26 cellular contexts compared by ENCODE assay signal in the genomic region with DNA sequence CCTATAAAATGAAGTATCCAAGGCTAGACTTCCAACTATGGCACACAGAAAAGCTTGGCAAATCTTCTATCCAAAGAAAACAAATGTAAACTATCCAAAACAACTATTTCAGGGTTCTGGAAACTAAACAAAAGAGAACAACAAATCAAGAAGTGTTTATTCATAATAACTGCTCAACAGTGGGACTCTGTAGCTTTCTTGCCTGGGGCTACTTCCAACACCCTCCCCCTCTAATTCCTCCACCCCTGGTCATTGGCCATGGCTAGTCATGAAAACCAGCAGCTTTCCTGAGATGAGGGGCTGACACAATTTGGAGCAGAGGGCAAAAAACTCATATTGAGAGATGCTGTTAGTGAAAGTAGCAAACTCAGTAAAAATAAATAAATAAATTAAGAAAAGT.
A peak's percentile ranks its signal among the peaks of the same experiment; 100 is the strongest.
DNase-seq lines count a peak whose midpoint lies in the region; ATAC-seq and TF ChIP-seq lines count a peak whose summit lies in the region.
"Had no signal": no experiment of that assay in that cellular context is flagged by ENCODE, and none has a peak within 500 bp of the region (broad histone marks: within the 10 kb centered on the region; RNA-seq: fewer than 3 reads in every experiment).

No MANE protein-coding gene starts in this region.

- H3K27me3 ChIP-seq in PC-9 (ENCODE audit: insufficient read depth, low read depth), result no peaks in the 10 kb centered on the region
- no peaks in the 10 kb centered on the region for H3K27me3 ChIP-seq in iPS-18a (ENCODE audit: control insufficient read depth, insufficient read depth, low read length)
- H3K27me3 ChIP-seq: ovary, Peyer's patch, right lobe of liver, SJSA1, transverse colon had no signal

- H3K27me3 Mint-ChIP-seq in activated T-cell treated with anti-CD3 and anti-CD28 coated beads, Interleukin-2, amount 50 U/mL, for 72 hours (ENCODE audit: low read depth), result no peaks in the 10 kb centered on the region
- H3K27me3 Mint-ChIP-seq in type B pancreatic cell, result no peaks in the 10 kb centered on the region
- H3K27me3 Mint-ChIP-seq in activated CD4-positive, alpha-beta memory T cell treated with anti-CD3 and anti-CD28 coated beads for 36 hours, result no peaks in the 10 kb centered on the region
- H3K27me3 Mint-ChIP-seq: activated naive CD8-positive, alpha-beta T cell; B cell; natural killer cell treated with Interleukin-12 subunit alpha and Interleukin-12 subunit beta and Interleukin-15 and Interleukin-18, amount 100 ng/mL, for 72 hours had no signal

- peak overlapping the region; percentile 46 for H3K27ac Mint-ChIP-seq in activated T-cell treated with anti-CD3 and anti-CD28 coated beads, Interleukin-2, amount 50 U/mL, for 72 hours
- H3K27ac Mint-ChIP-seq in type B pancreatic cell, result peak overlapping the region; percentile 74
- no peak overlapping the region for H3K27ac Mint-ChIP-seq in activated CD4-positive, alpha-beta memory T cell treated with anti-CD3 and anti-CD28 coated beads for 36 hours
- H3K27ac Mint-ChIP-seq: activated naive CD8-positive, alpha-beta T cell; activated T-helper 1 cell treated with anti-CD3 and anti-CD28 coated beads, Interleukin-12 subunit alpha, Interleukin-12 subunit beta, Interleukin-2, Interleukin-4 antibody, amounts not matched to agents 30 ng/mL and 10 ng/mL and 1 ng/mL, durations not matched to agents 14 hours and 24 hours and 36 hours; B cell; natural killer cell treated with Interleukin-12 subunit alpha and Interleukin-12 subunit beta and Interleukin-15 and Interleukin-18, amount 100 ng/mL, for 72 hours had no signal

- no peaks in the 10 kb centered on the region for H4K20me1 ChIP-seq in PC-9 (ENCODE audit: insufficient read depth)

- no peaks in the 10 kb centered on the region for H3K4me1 Mint-ChIP-seq in activated T-cell treated with anti-CD3 and anti-CD28 coated beads, Interleukin-2, amount 50 U/mL, for 72 hours (ENCODE audit: low read depth)
- H3K4me1 Mint-ChIP-seq in type B pancreatic cell (ENCODE audit: unreplicated experiment), result peaks cover 32% of the 10 kb centered on the region
- H3K4me1 Mint-ChIP-seq in activated CD4-positive, alpha-beta memory T cell treated with anti-CD3 and anti-CD28 coated beads for 36 hours (ENCODE audit: low read depth), result no peaks in the 10 kb centered on the region
- H3K4me1 Mint-ChIP-seq: B cell had no signal

- H3K36me3 ChIP-seq in PC-9 (ENCODE audit: low read depth) (no peaks in the 10 kb centered on the region), iPS-18a (ENCODE audit: control insufficient read depth, low read depth, low read length) (peaks cover 3% of the 10 kb centered on the region)
- H3K36me3 ChIP-seq: ovary, right lobe of liver had no signal

- no peaks in the 10 kb centered on the region for H3K79me2 ChIP-seq in PC-9 (ENCODE audit: low read depth)

- no peaks in the 10 kb centered on the region for H3K9me2 ChIP-seq in PC-9 (ENCODE audit: insufficient read depth)

- intact Hi-C loops in PC-9 (cut with micrococcal nuclease; ENCODE audit: unreplicated experiment), result no loop called here
- intact Hi-C loops in activated CD4-positive, alpha-beta memory T cell treated with anti-CD3 and anti-CD28 coated beads for 36 hours (cut with micrococcal nuclease), result no loop called here

- no peaks in the 10 kb centered on the region for H3K9me3 ChIP-seq in PC-9 (ENCODE audit: insufficient read depth, low read depth)
- H3K9me3 ChIP-seq in iPS-18a (ENCODE audit: control insufficient read depth, low read depth, low read length), result no peaks in the 10 kb centered on the region
- H3K9me3 ChIP-seq: ovary, Peyer's patch, right lobe of liver, SJSA1, transverse colon had no signal

- BruUV-seq in PC-9 (replicated peaks; lab: Mats Ljungman, UMichigan), result no TSS peak

- DNase-seq in activated T-cell treated with anti-CD3 and anti-CD28 coated beads, Interleukin-2, amount 50 U/mL, for 72 hours, result no peak
- DNase-seq in activated T-cell treated with anti-CD3 and anti-CD28 coated beads, Interleukin-2, amount 50 U/mL, for 1 hour, result no peak
- DNase-seq in PC-9, result no peak
- DNase-seq in type B pancreatic cell (ENCODE audit: extremely low spot score, unreplicated experiment), result no peak
- DNase-seq in hippocampal formation (lab: John Stamatoyannopoulos, UW), result no peak
- no peak for DNase-seq in activated CD4-positive, alpha-beta memory T cell treated with anti-CD3 and anti-CD28 coated beads for 36 hours
- DNase-seq in cortex of kidney (lab: John Stamatoyannopoulos, UW), result no peak
- DNase-seq: 8988T; activated CD4-positive, alpha-beta T cell treated with anti-CD3 and anti-CD28 coated beads for 4 hours; COR-L47; DND-41; left colon; NCI-H2081 treated with DMSO at 0.1 percent for 48 hours; NCI-H446 treated with DMSO at 0.1 percent for 48 hours; ovary; Peyer's patch; right lobe of liver; stimulated activated CD8-positive, alpha-beta memory T cell treated with anti-CD3 and anti-CD28 coated beads, Interleukin-4, amount 100 ng/mL, for 48 hours; T-helper 1 cell; transverse colon had no signal

- CTCF ChIA-PET in PC-9 (lab: Charles Lee), result interaction anchor here (0.5 kb wide), 1 partner anchor 1387 kb away, joined by 9 read pairs; the partner anchor contains the start of gene ZNF638
- CTCF ChIA-PET in activated CD4-positive, alpha-beta memory T cell treated with anti-CD3 and anti-CD28 coated beads for 36 hours (lab: Charles Lee), result interaction anchor here (1.0 kb wide), 1 partner anchor 104 kb away, joined by 3 read pairs; no protein-coding TSS in a partner anchor

- POLR2A ChIA-PET in PC-9 (lab: Charles Lee; ENCODE audit: unreplicated experiment), result no interaction called here
- POLR2A ChIA-PET in activated CD4-positive, alpha-beta memory T cell treated with anti-CD3 and anti-CD28 coated beads for 36 hours (lab: Charles Lee), result no interaction called here

- H3K9me3 Mint-ChIP-seq in activated T-cell treated with anti-CD3 and anti-CD28 coated beads, Interleukin-2, amount 50 U/mL, for 72 hours, result no peaks in the 10 kb centered on the region
- peaks cover 4% of the 10 kb centered on the region for H3K9me3 Mint-ChIP-seq in type B pancreatic cell
- no peaks in the 10 kb centered on the region for H3K9me3 Mint-ChIP-seq in activated CD4-positive, alpha-beta memory T cell treated with anti-CD3 and anti-CD28 coated beads for 36 hours
- H3K9me3 Mint-ChIP-seq: activated T-helper 1 cell treated with anti-CD3 and anti-CD28 coated beads, Interleukin-12 subunit alpha, Interleukin-12 subunit beta, Interleukin-2, Interleukin-4 antibody, amounts not matched to agents 30 ng/mL and 10 ng/mL and 1 ng/mL, durations not matched to agents 14 hours and 24 hours and 36 hours; natural killer cell treated with Interleukin-12 subunit alpha and Interleukin-12 subunit beta and Interleukin-15 and Interleukin-18, amount 100 ng/mL, for 72 hours had no signal

- H3K4me3 ChIP-seq in PC-9 (no peak overlapping the region), iPS-18a (ENCODE audit: low read length) (peak overlapping the region; percentile 51)
- H3K4me3 ChIP-seq: ovary, Peyer's patch, right lobe of liver, SJSA1, transverse colon had no signal

- H3K9ac ChIP-seq in iPS-18a (ENCODE audit: low read length), result peak overlapping the region; percentile 51

- ATAC-seq in activated T-cell treated with anti-CD3 and anti-CD28 coated beads, Interleukin-2, amount 50 U/mL, for 72 hours (replicated peaks in 1 of 2), result no peak
- ATAC-seq: left colon; natural killer cell treated with Interleukin-12 subunit alpha and Interleukin-12 subunit beta and Interleukin-15 and Interleukin-18, amount 100 ng/mL, for 72 hours; right lobe of liver had no signal

- H3K4me1 ChIP-seq in PC-9 (replicated peaks; ENCODE audit: insufficient read depth), result peaks cover 18% of the 10 kb centered on the region
- peaks cover 17% of the 10 kb centered on the region for H3K4me1 ChIP-seq in iPS-18a (ENCODE audit: control insufficient read depth, low read depth, low read length)

- no peak overlapping the region for H3K4me3 Mint-ChIP-seq in activated T-cell treated with anti-CD3 and anti-CD28 coated beads, Interleukin-2, amount 50 U/mL, for 72 hours
- H3K4me3 Mint-ChIP-seq in type B pancreatic cell, result no peak overlapping the region
- no peak overlapping the region for H3K4me3 Mint-ChIP-seq in activated CD4-positive, alpha-beta memory T cell treated with anti-CD3 and anti-CD28 coated beads for 36 hours
- H3K4me3 Mint-ChIP-seq: activated naive CD8-positive, alpha-beta T cell; activated T-helper 1 cell treated with anti-CD3 and anti-CD28 coated beads, Interleukin-12 subunit alpha, Interleukin-12 subunit beta, Interleukin-2, Interleukin-4 antibody, amounts not matched to agents 30 ng/mL and 10 ng/mL and 1 ng/mL, durations not matched to agents 14 hours and 24 hours and 36 hours; B cell; natural killer cell treated with Interleukin-12 subunit alpha and Interleukin-12 subunit beta and Interleukin-15 and Interleukin-18, amount 100 ng/mL, for 72 hours had no signal

- H3K27ac ChIP-seq in PC-9 (no peak overlapping the region), iPS-18a (ENCODE audit: low read length) (no peak overlapping the region)
- H3K27ac ChIP-seq: ovary, Peyer's patch, right lobe of liver, SJSA1, transverse colon had no signal

- no peak overlapping the region for H2AFZ ChIP-seq in PC-9

- TF ChIP-seq CTCF in PC-9 (conservative IDR thresholded peaks at IDR 0.05) (no peak), type B pancreatic cell (conservative IDR thresholded peaks at IDR 0.05) (no peak)

- H3F3A ChIP-seq in PC-9 (ENCODE audit: insufficient read depth, low read depth), result peaks cover 12% of the 10 kb centered on the region; the same call in 1 of the 2 replicates

- H3K4me2 ChIP-seq in PC-9, result peak overlapping the region; percentile 52; the same call in 1 of the 2 replicates

- H3K36me3 Mint-ChIP-seq in activated T-cell treated with anti-CD3 and anti-CD28 coated beads, Interleukin-2, amount 50 U/mL, for 72 hours (ENCODE audit: insufficient read depth in 2 of 2), result no peaks in the 10 kb centered on the region
- peaks cover 3% of the 10 kb centered on the region for H3K36me3 Mint-ChIP-seq in type B pancreatic cell
- H3K36me3 Mint-ChIP-seq in activated CD4-positive, alpha-beta memory T cell treated with anti-CD3 and anti-CD28 coated beads for 36 hours, result peaks cover 9% of the 10 kb centered on the region
- H3K36me3 Mint-ChIP-seq: natural killer cell treated with Interleukin-12 subunit alpha and Interleukin-12 subunit beta and Interleukin-15 and Interleukin-18, amount 100 ng/mL, for 72 hours had no signal
